Comparison of ENCODE assay signal across 10 cellular contexts in the genomic region with DNA sequence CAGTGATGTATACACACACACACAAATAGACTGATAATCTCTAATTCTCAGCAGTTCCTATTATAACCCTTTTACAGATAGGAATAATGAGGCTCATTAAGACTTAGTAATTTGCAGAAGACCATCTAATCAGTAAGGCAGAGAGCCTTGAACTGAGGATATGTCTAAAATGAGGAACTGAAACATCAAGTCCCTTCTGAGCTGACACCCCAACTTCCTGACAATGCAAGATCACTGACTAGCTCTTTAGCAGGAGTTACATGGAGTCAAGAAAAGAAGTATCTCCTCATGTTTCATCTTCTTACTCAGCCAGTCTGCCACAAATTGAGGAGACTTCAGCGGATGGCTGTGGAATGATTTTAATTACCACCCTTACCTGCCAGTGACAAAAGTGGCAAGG.
DNase-seq lines count a peak whose midpoint lies in the region; ATAC-seq lines count a peak whose summit lies in the region.
"Had no signal": no experiment of that assay in that cellular context is flagged by ENCODE, and none has a peak within 500 bp of the region (broad histone marks: within the 10 kb centered on the region; RNA-seq: fewer than 3 reads in every experiment).

No MANE protein-coding gene starts in this region.

- no peaks in the 10 kb centered on the region for H3K9me3 Mint-ChIP-seq in stimulated activated memory B cell treated with anti-CD40 and anti-IgM and Interleukin-4, amounts not matched to agents 10 μg/mL and 1 μg/mL and 100 μg/mL, for 72 hours
- H3K9me3 Mint-ChIP-seq: activated naive CD4-positive, alpha-beta T cell treated with anti-CD3 and anti-CD28 coated beads, Interleukin-2, amount 50 U/mL, for 24 hours; endodermal cell; T-helper 2 cell treated with Interferon-gamma antibody and Interleukin-4, amounts not matched to agents 5 μg/mL and 100 μg/mL, for 36 hours had no signal

- H3K27ac Mint-ChIP-seq in stimulated activated memory B cell treated with anti-CD40 and anti-IgM and Interleukin-4, amounts not matched to agents 10 μg/mL and 1 μg/mL and 100 μg/mL, for 72 hours = no peak overlapping the region
- H3K27ac Mint-ChIP-seq: activated naive CD4-positive, alpha-beta T cell treated with anti-CD3 and anti-CD28 coated beads, Interleukin-2, amount 50 U/mL, for 24 hours; endodermal cell; T-helper 2 cell treated with Interferon-gamma antibody and Interleukin-4, amounts not matched to agents 5 μg/mL and 100 μg/mL, for 36 hours had no signal

- DNase-seq in RKO (ENCODE audit: low spot score) (no peak), NCI-H2227 treated with DMSO at 0.1 percent for 48 hours (lab: John Stamatoyannopoulos, UW) (no peak), iPS-NIHi11 (ENCODE audit: low spot score) (no peak)
- DNase-seq: endodermal cell had no signal

- H3K4me3 Mint-ChIP-seq in stimulated activated memory B cell treated with anti-CD40 and anti-IgM and Interleukin-4, amounts not matched to agents 10 μg/mL and 1 μg/mL and 100 μg/mL, for 72 hours = no peak overlapping the region
- H3K4me3 Mint-ChIP-seq: activated naive CD4-positive, alpha-beta T cell treated with anti-CD3 and anti-CD28 coated beads, Interleukin-2, amount 50 U/mL, for 24 hours; endodermal cell; T-helper 2 cell treated with Interferon-gamma antibody and Interleukin-4, amounts not matched to agents 5 μg/mL and 100 μg/mL, for 36 hours had no signal

- ATAC-seq in GM19043 (IDR thresholded peaks at IDR 0.05; ENCODE audit: low read depth, unreplicated experiment) (peak; percentile 90), HG02798 (IDR thresholded peaks at IDR 0.05; ENCODE audit: poor library complexity, unreplicated experiment) (peak; percentile 93), HG03575 (IDR thresholded peaks at IDR 0.05; ENCODE audit: extremely low read depth, insufficient number of reproducible peaks, low FRiP score, unreplicated experiment) (peak; percentile 97)
- ATAC-seq in stimulated activated memory B cell treated with anti-CD40 and anti-IgM and Interleukin-4, amounts not matched to agents 10 μg/mL and 1 μg/mL and 100 μg/mL, for 72 hours = peak; percentile 81

- no peaks in the 10 kb centered on the region for H3K36me3 Mint-ChIP-seq in stimulated activated memory B cell treated with anti-CD40 and anti-IgM and Interleukin-4, amounts not matched to agents 10 μg/mL and 1 μg/mL and 100 μg/mL, for 72 hours
- H3K36me3 Mint-ChIP-seq: activated naive CD4-positive, alpha-beta T cell treated with anti-CD3 and anti-CD28 coated beads, Interleukin-2, amount 50 U/mL, for 24 hours had no signal

- H3K4me1 Mint-ChIP-seq in stimulated activated memory B cell treated with anti-CD40 and anti-IgM and Interleukin-4, amounts not matched to agents 10 μg/mL and 1 μg/mL and 100 μg/mL, for 72 hours = peaks cover 15% of the 10 kb centered on the region
- H3K4me1 Mint-ChIP-seq: activated naive CD4-positive, alpha-beta T cell treated with anti-CD3 and anti-CD28 coated beads, Interleukin-2, amount 50 U/mL, for 24 hours had no signal

- no peaks in the 10 kb centered on the region for H3K27me3 Mint-ChIP-seq in stimulated activated memory B cell treated with anti-CD40 and anti-IgM and Interleukin-4, amounts not matched to agents 10 μg/mL and 1 μg/mL and 100 μg/mL, for 72 hours
